1 cellular context compared by ENCODE assay signal in the genomic region with DNA sequence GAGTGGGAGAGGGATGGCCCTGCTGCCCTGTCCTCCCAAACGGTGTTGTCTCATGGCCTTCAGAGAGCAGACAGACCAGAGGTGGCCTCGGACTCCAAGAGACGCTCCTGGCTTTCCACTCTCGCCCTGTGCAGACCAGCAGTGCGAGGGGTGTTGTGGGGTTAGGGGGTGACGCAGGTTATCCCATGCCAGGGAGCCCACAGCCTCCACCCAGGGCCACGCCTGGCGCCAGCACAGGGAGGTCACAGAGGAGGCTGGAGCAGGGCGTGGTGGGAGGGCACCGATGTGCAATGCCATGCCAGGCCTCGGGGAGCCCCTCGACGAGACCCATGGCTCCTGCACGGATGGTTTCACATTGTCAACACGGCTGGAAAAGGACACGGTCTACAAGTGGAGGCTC.
TF ChIP-seq lines count a peak whose summit lies in the region.

No MANE protein-coding gene starts in this region.

TF ChIP-seq in H1, 55 proteins besides CTCF, POLR2A, EP300 and RAD21 (continued from another document):
- TF ChIP-seq, protein P1, sequence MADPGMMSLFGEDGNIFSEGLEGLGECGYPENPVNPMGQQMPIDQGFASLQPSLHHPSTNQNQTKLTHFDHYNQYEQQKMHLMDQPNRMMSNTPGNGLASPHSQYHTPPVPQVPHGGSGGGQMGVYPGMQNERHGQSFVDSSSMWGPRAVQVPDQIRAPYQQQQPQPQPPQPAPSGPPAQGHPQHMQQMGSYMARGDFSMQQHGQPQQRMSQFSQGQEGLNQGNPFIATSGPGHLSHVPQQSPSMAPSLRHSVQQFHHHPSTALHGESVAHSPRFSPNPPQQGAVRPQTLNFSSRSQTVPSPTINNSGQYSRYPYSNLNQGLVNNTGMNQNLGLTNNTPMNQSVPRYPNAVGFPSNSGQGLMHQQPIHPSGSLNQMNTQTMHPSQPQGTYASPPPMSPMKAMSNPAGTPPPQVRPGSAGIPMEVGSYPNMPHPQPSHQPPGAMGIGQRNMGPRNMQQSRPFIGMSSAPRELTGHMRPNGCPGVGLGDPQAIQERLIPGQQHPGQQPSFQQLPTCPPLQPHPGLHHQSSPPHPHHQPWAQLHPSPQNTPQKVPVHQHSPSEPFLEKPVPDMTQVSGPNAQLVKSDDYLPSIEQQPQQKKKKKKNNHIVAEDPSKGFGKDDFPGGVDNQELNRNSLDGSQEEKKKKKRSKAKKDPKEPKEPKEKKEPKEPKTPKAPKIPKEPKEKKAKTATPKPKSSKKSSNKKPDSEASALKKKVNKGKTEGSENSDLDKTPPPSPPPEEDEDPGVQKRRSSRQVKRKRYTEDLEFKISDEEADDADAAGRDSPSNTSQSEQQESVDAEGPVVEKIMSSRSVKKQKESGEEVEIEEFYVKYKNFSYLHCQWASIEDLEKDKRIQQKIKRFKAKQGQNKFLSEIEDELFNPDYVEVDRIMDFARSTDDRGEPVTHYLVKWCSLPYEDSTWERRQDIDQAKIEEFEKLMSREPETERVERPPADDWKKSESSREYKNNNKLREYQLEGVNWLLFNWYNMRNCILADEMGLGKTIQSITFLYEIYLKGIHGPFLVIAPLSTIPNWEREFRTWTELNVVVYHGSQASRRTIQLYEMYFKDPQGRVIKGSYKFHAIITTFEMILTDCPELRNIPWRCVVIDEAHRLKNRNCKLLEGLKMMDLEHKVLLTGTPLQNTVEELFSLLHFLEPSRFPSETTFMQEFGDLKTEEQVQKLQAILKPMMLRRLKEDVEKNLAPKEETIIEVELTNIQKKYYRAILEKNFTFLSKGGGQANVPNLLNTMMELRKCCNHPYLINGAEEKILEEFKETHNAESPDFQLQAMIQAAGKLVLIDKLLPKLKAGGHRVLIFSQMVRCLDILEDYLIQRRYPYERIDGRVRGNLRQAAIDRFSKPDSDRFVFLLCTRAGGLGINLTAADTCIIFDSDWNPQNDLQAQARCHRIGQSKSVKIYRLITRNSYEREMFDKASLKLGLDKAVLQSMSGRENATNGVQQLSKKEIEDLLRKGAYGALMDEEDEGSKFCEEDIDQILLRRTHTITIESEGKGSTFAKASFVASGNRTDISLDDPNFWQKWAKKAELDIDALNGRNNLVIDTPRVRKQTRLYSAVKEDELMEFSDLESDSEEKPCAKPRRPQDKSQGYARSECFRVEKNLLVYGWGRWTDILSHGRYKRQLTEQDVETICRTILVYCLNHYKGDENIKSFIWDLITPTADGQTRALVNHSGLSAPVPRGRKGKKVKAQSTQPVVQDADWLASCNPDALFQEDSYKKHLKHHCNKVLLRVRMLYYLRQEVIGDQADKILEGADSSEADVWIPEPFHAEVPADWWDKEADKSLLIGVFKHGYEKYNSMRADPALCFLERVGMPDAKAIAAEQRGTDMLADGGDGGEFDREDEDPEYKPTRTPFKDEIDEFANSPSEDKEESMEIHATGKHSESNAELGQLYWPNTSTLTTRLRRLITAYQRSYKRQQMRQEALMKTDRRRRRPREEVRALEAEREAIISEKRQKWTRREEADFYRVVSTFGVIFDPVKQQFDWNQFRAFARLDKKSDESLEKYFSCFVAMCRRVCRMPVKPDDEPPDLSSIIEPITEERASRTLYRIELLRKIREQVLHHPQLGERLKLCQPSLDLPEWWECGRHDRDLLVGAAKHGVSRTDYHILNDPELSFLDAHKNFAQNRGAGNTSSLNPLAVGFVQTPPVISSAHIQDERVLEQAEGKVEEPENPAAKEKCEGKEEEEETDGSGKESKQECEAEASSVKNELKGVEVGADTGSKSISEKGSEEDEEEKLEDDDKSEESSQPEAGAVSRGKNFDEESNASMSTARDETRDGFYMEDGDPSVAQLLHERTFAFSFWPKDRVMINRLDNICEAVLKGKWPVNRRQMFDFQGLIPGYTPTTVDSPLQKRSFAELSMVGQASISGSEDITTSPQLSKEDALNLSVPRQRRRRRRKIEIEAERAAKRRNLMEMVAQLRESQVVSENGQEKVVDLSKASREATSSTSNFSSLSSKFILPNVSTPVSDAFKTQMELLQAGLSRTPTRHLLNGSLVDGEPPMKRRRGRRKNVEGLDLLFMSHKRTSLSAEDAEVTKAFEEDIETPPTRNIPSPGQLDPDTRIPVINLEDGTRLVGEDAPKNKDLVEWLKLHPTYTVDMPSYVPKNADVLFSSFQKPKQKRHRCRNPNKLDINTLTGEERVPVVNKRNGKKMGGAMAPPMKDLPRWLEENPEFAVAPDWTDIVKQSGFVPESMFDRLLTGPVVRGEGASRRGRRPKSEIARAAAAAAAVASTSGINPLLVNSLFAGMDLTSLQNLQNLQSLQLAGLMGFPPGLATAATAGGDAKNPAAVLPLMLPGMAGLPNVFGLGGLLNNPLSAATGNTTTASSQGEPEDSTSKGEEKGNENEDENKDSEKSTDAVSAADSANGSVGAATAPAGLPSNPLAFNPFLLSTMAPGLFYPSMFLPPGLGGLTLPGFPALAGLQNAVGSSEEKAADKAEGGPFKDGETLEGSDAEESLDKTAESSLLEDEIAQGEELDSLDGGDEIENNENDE (IDR thresholded peaks at IDR 0.05; ENCODE audit: insufficient replicate concordance, low read length) = no peak
- TF ChIP-seq TAF1 (IDR thresholded peaks at IDR 0.05; ENCODE audit: low read depth, low read length) (no peak), SAP30 (IDR thresholded peaks at IDR 0.05; ENCODE audit: insufficient read depth, insufficient replicate concordance, low read length) (no peak), ASH2L (IDR thresholded peaks at IDR 0.05; ENCODE audit: low read length) (no peak), CBX5 (IDR thresholded peaks at IDR 0.05; ENCODE audit: low read depth, low read length) (no peak), KDM1A (IDR thresholded peaks at IDR 0.05; ENCODE audit: borderline replicate concordance, low read length) (no peak), CTBP2 (IDR thresholded peaks at IDR 0.05; ENCODE audit: borderline replicate concordance, insufficient read depth, insufficient read length, low read length) (no peak), SP1 (IDR thresholded peaks at IDR 0.05; ENCODE audit: low read depth, low read length) (no peak), KDM5A (IDR thresholded peaks at IDR 0.05; ENCODE audit: low read length) (no peak), SP2 (IDR thresholded peaks at IDR 0.05; ENCODE audit: low read length) (no peak), E2F6 (IDR thresholded peaks at IDR 0.05) (no peak)
